13 cellular contexts compared by ENCODE assay signal in the genomic region with DNA sequence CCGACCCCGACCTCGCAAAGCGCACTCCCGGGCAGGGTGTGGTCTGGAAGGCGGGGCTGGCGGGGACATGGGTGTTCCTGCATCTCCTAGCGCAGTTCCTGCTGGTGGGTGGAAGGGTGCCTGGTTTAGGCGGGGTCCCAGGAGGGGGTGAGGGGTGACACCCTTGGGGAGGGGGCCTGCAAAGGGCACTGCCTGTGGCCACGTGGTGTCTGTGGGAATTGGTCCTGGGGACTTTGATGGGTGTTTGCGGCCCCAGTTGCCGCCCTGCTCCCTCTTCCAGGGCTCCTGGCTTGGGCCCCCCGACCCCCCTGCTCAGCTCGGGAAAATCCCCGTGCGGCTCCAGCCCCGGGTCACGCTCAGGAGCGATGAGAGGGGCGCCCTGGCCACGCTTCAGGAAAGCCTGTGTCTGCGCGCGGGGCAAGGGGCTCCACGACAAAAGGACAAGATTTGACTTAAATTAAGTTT. TPM values are rescaled to one million over a fixed set of nuclear protein-coding genes. Genes with fewer than 3 reads are reported as not detected.
DNase-seq lines count a peak whose midpoint lies in the region; ATAC-seq, FAIRE-seq and TF ChIP-seq lines count a peak whose summit lies in the region.
"Had no signal": no experiment of that assay in that cellular context is flagged by ENCODE, and none has a peak within 500 bp of the region (broad histone marks: within the 10 kb centered on the region; RNA-seq: fewer than 3 reads in every experiment).

No MANE protein-coding gene starts in this region.

- H3K18ac ChIP-seq in H1 (ENCODE audit: extremely low read depth, low read length) = no peak overlapping the region

- H3K23me2 ChIP-seq in H1 (ENCODE audit: low read depth, low read length) = peaks cover 2% of the 10 kb centered on the region; the same call in 1 of the 2 replicates

- WGBS in H1 (ENCODE audit: extremely low coverage in 1 of 2, insufficient coverage in 1 of 2, insufficient read length in 1 of 2, insufficient replicate concordance in 2 of 2, low coverage in 1 of 2, low lambda C conversion rate in 2 of 2, missing lambda C conversion rate in 1 of 2), 2 experiments = 79% methylated on average over 13 of the region's 25 CpGs; no CpG with 5 or more reads in 1 of the 2 experiments

- no peak for TF ChIP-seq POLR2A in H1 (IDR thresholded peaks at IDR 0.05; ENCODE audit: control extremely low read depth in 1 of 2, low read depth in 2 of 2, low read length in 2 of 2)
- no peak for TF ChIP-seq POLR2A in gastrocnemius medialis (IDR thresholded peaks at IDR 0.05)

- H3K23ac ChIP-seq in H1 (ENCODE audit: insufficient read length) = no peak overlapping the region

- H4K8ac ChIP-seq in H1 (ENCODE audit: extremely low read depth, insufficient read depth, low read length) = peak overlapping the region; percentile 62; the same call in 1 of the 2 replicates

- no peaks in the 10 kb centered on the region for H3K79me1 ChIP-seq in H1 (ENCODE audit: low read depth, low read length)

- peaks cover 0 to 3% of the 10 kb centered on the region in 2 experiments for H4K20me1 ChIP-seq in H1 (replicated peaks in 1 of 2; ENCODE audit: control insufficient read depth in 1 of 2, insufficient read depth in 2 of 2, low read length in 2 of 2)

- H3K14ac ChIP-seq in H1 (ENCODE audit: insufficient read length) = no peak overlapping the region

- DNase-seq in H1 (ENCODE audit: low read depth in 1 of 2, low spot score in 2 of 2) (no peak), gastrocnemius medialis (no peak), NCI-H146 treated with DMSO at 0.1 percent for 48 hours (lab: John Stamatoyannopoulos, UW; ENCODE audit: unreplicated experiment) (no peak), NCI-H1105 treated with DMSO at 0.1 percent for 48 hours (lab: John Stamatoyannopoulos, UW) (no peak), LoVo (ENCODE audit: low spot score) (no peak)
- DNase-seq: activated naive CD4-positive, alpha-beta T cell treated with anti-CD3 and anti-CD28 coated beads, Interleukin-2, amount 50 U/mL, for 16 hours; BE2C; KBM-7; lower lobe of right lung; SIG-M5 had no signal

- H2BK12ac ChIP-seq in H1 (ENCODE audit: low read depth, low read length) = no peak overlapping the region

- H2BK120ac ChIP-seq in H1 (replicated peaks; ENCODE audit: low read depth, low read length) = no peak overlapping the region

- FAIRE-seq in H1 (lab: Jason Lieb, UNC) = no peak

- H2AK5ac ChIP-seq in H1 (ENCODE audit: low read depth, low read length) = no peak overlapping the region

- no peak overlapping the region for H2BK20ac ChIP-seq in H1 (ENCODE audit: low read length)

- peaks cover 9% of the 10 kb centered on the region for H3K27me3 ChIP-seq in HUES6 (ENCODE audit: control insufficient read depth, insufficient read depth, low read length)
- no peaks in the 10 kb centered on the region for H3K27me3 ChIP-seq in H1 (replicated peaks in 1 of 4; ENCODE audit: control insufficient read depth in 3 of 4, extremely low read depth in 1 of 4, insufficient read depth in 3 of 4, low read length in 3 of 4)
- no peaks in the 10 kb centered on the region for H3K27me3 ChIP-seq in gastrocnemius medialis
- H3K27me3 ChIP-seq: BE2C, gastroesophageal sphincter had no signal

- POLR2A ChIA-PET in H1 (lab: Charles Lee; ENCODE audit: partially characterized antibody) = interaction anchor here (0.8 to 8.9 kb wide), 8 partner anchors 9 to 212 kb away, joined by 3 to 63 read pairs (median 4); partner anchors contain the start of gene WTIP

- in situ Hi-C loops in gastrocnemius medialis (cut with MboI; ENCODE audit: low sequenced_read_pairs in 4 of 4) = loop anchor here in 2 of 4 donors (10.0 to 25.0 kb wide), 2 partner anchors 212 to 214 kb away; no protein-coding TSS in a partner anchor

- H3K36me3 ChIP-seq in ES-I3 (ENCODE audit: insufficient read depth, low read length) (no peaks in the 10 kb centered on the region), HUES6 (ENCODE audit: control insufficient read depth, insufficient read depth, low read length) (peaks cover 13% of the 10 kb centered on the region), H1 (ENCODE audit: control insufficient read depth in 2 of 4, insufficient read depth in 4 of 4, low read length in 3 of 4) (peaks cover 0 to 7% (median 4%) of the 10 kb centered on the region in 4 experiments; a peak in 3 of 8 replicates), gastrocnemius medialis (no peaks in the 10 kb centered on the region)
- H3K36me3 ChIP-seq: BE2C had no signal

- H3K4me3 ChIP-seq in HUES6 (ENCODE audit: low read depth, low read length) (peak overlapping the region; percentile 41), H1 (ENCODE audit: extremely low read depth in 1 of 4, insufficient read depth in 2 of 4, low read depth in 3 of 4, low read length in 4 of 4) (no peak overlapping the region), gastrocnemius medialis (no peak overlapping the region)
- H3K4me3 ChIP-seq: gastroesophageal sphincter, lower lobe of right lung had no signal

- no peak for TF ChIP-seq RAD21 in H1 (IDR thresholded peaks at IDR 0.05 in 1 of 2, conservative IDR thresholded peaks at IDR 0.05 in 1 of 2; ENCODE audit: low read depth in 2 of 2, low read length in 2 of 2)

- H3K79me2 ChIP-seq in H1 (ENCODE audit: control insufficient read depth in 1 of 2, insufficient read depth in 2 of 2, low read length in 2 of 2) = no peaks in the 10 kb centered on the region

- H4K91ac ChIP-seq in H1 (replicated peaks; ENCODE audit: insufficient read length, low read length) = no peak overlapping the region

- TF ChIP-seq EP300 in H1 (IDR thresholded peaks at IDR 0.05; ENCODE audit: borderline replicate concordance in 1 of 2, low read depth in 2 of 2, low read length in 2 of 2) = no peak

- peak overlapping the region; percentile 50; the same call in 1 of the 2 replicates for H3K9ac ChIP-seq in ES-I3 (ENCODE audit: low read depth, low read length)
- H3K9ac ChIP-seq in HUES6 (ENCODE audit: low read length) = no peak overlapping the region
- no peak overlapping the region for H3K9ac ChIP-seq in H1 (replicated peaks in 1 of 4; ENCODE audit: extremely low read depth in 1 of 4, low read depth in 3 of 4, low read length in 3 of 4)

- H2BK15ac ChIP-seq in H1 (ENCODE audit: low read length) = no peak overlapping the region

- H3K4me2 ChIP-seq in H1 (ENCODE audit: insufficient read depth in 1 of 2, low read depth in 2 of 2, low read length in 2 of 2) = no peak overlapping the region

- no peaks in the 10 kb centered on the region for H3K9me3 ChIP-seq in ES-I3 (ENCODE audit: control insufficient read depth, insufficient read depth, low read length)
- H3K9me3 ChIP-seq in HUES6 (ENCODE audit: control insufficient read depth, insufficient read depth, low read depth, low read length) = no peaks in the 10 kb centered on the region
- no peaks in the 10 kb centered on the region for H3K9me3 ChIP-seq in H1 (ENCODE audit: insufficient read depth in 2 of 2, low read depth in 1 of 2, low read length in 1 of 2)
- H3K9me3 ChIP-seq in gastrocnemius medialis = no peaks in the 10 kb centered on the region
- H3K9me3 ChIP-seq: BE2C, gastroesophageal sphincter, lower lobe of right lung had no signal

- H3K4me1 ChIP-seq in ES-I3 (ENCODE audit: insufficient read depth, low read length) = no peaks in the 10 kb centered on the region; the same call in 1 of the 2 replicates
- H3K4me1 ChIP-seq in HUES6 (ENCODE audit: control insufficient read depth, insufficient read depth, low read length) = peaks cover 12% of the 10 kb centered on the region
- H3K4me1 ChIP-seq in H1 (replicated peaks in 1 of 4; ENCODE audit: control insufficient read depth in 3 of 4, insufficient read depth in 4 of 4, low read length in 3 of 4) = peaks cover 0 to 8% (median 7%) of the 10 kb centered on the region in 4 experiments; a peak in 5 of 7 replicates
- H3K4me1 ChIP-seq in gastrocnemius medialis = peaks cover 3 to 9% of the 10 kb centered on the region in 2 donors
- H3K4me1 ChIP-seq: BE2C had no signal

- H2AFZ ChIP-seq in H1 (ENCODE audit: low read length) = no peak overlapping the region

- no peak for ATAC-seq in gastrocnemius medialis

- no peak overlapping the region for H4K5ac ChIP-seq in H1 (ENCODE audit: insufficient read length, low read depth, low read length)

- CTCF ChIA-PET in H1 (lab: Charles Lee; ENCODE audit: partially characterized antibody) = interaction anchor here (0.7 to 2.5 kb wide), 12 partner anchors 9 to 130 kb away, joined by 3 to 14 read pairs (median 5); no protein-coding TSS in a partner anchor

- TF ChIP-seq CTCF in H1 (IDR thresholded peaks at IDR 0.05; ENCODE audit: control extremely low read depth in 1 of 3, insufficient read depth in 1 of 3, low read depth in 1 of 3, low read length in 3 of 3) (no peak), gastrocnemius medialis (IDR thresholded peaks at IDR 0.05 in 4 of 5, conservative IDR thresholded peaks at IDR 0.05 in 1 of 5) (no peak)

- intact Hi-C loops in gastrocnemius medialis (cut with DNase I; ENCODE audit: low total_unique reads) = loop anchor here (1.0 to 5.0 kb wide), 5 partner anchors 33 to 212 kb away; partner anchors contain the start of genes PDCD2L and UBA2

- no peak overlapping the region for H2BK5ac ChIP-seq in H1 (ENCODE audit: low read depth, low read length)

- no peak overlapping the region for H3K56ac ChIP-seq in H1 (replicated peaks; ENCODE audit: insufficient read length, low read depth, low read length)

- H3K4ac ChIP-seq in H1 (replicated peaks; ENCODE audit: insufficient read length, low read depth, low read length) = no peak overlapping the region

- H3K27ac ChIP-seq in HUES6 (ENCODE audit: low read depth, low read length) (no peak overlapping the region), H1 (ENCODE audit: low read depth, low read length) (no peak overlapping the region), gastrocnemius medialis (peak overlapping the region in 3 of 4 donors; percentile 22 to 52 (median 51))
- H3K27ac ChIP-seq: lower lobe of right lung had no signal

TF ChIP-seq in H1, 55 proteins besides CTCF, POLR2A, EP300 and RAD21 (continues in another document):
- TF ChIP-seq POLR2AphosphoS5 (IDR thresholded peaks at IDR 0.05; ENCODE audit: low read depth, low read length) = no peak
- TF ChIP-seq NRF1 (IDR thresholded peaks at IDR 0.05; ENCODE audit: low read depth, low read length) = no peak
- TF ChIP-seq RFX5 (IDR thresholded peaks at IDR 0.05; ENCODE audit: borderline replicate concordance, low read depth, low read length) = no peak
- TF ChIP-seq YY1 (IDR thresholded peaks at IDR 0.05; ENCODE audit: low read depth, low read length) = no peak

RNA-seq across cellular contexts. Expression of gene WTIP, which starts 19.1 kb away (rescaled TPM):
- 15.4 and 20.3 TPM in 2 replicates for total RNA-seq in H1 (2021; fragmentation: NEBNext Ultra II Directional; extraction: Animal tissue kit (Norgen Biotek cat#: 25700))
- polyA plus RNA-seq in H1 (2011; rRNA removed) = 8.7 and 10.8 TPM in 2 replicates
- polyA plus RNA-seq in H1 (2011; cell fraction: cytosol; rRNA removed) = 16.9 TPM
- polyA plus RNA-seq in H1 (2011; cell fraction: nucleus; rRNA removed) = 27.1 TPM
- polyA plus RNA-seq in H1 (2012, experiment 1 of 2) = 14.4 to 20.8 TPM (median 17.9 TPM) in 4 replicates
- 9.5 TPM for polyA plus RNA-seq in H1 (2012, experiment 2 of 2)
- 6.3 TPM for polyA plus RNA-seq in H1 (2013, experiment 1 of 2)
- 4.9 TPM for polyA plus RNA-seq in H1 (2013, experiment 2 of 2)
- polyA minus RNA-seq in H1 (2011; rRNA and poly(A)+ RNA removed) = 20.5 and 26.8 TPM in 2 replicates
- polyA minus RNA-seq in H1 (2011; cell fraction: cytosol; rRNA and poly(A)+ RNA removed) = 11.1 TPM
- 6.9 TPM for polyA minus RNA-seq in H1 (2011; cell fraction: nucleus; rRNA and poly(A)+ RNA removed)
- 1 to 10 TPM; 1.6 to 8.1 (median 2.9) TPM for total RNA-seq in gastrocnemius medialis

Comparison
In these comparisons a context has a peak if more than half of its experiments do, and no peak if none do; other contexts are left out.
1. H3K27ac ChIP-seq: peak in gastrocnemius medialis (3 of 4); none in HUES6 (single experiment) and H1 (single experiment).